8 cellular contexts compared by ENCODE assay signal in the genomic region with DNA sequence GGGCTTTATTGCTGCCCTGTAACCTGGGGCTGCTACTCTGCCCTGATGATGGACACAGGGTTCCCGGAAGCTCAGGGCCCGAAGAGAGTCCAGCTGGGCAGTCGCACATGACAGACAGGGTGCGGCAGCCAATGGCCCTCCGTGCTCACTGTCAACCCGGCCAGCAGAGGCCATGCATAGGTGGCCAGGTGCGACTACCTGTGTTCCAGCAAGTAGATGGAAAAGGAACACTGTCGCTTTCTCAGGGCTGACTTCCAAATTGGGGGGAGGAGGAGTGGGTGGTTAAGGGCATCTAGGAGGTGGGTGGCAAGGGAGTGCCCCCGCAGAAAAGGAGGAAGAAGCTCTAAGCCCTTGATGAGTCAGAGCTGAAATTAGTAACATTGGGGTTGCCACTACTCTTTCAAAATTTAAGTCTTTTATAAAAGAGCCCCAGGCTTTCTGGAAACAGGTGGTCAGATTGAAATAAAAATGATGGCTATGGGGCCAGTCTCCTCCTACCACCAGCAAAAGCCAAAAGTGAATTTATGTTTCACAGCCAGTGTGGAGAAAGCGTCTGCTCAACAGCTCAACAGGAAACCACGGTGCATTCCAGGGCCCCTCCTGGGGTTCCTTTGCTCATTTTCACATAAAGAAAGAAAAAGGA. TPM values are rescaled to one million over a fixed set of nuclear protein-coding genes. Genes with fewer than 3 reads are reported as not detected.
A peak's percentile ranks its signal among the peaks of the same experiment; 100 is the strongest.
DNase-seq lines count a peak whose midpoint lies in the region; ATAC-seq and TF ChIP-seq lines count a peak whose summit lies in the region.

No MANE protein-coding gene starts in this region.

- ATAC-seq in GM19397 (IDR thresholded peaks at IDR 0.05; ENCODE audit: unreplicated experiment) (peak; percentile 32), GM19328 (IDR thresholded peaks at IDR 0.05; ENCODE audit: unreplicated experiment) (no peak)
- ATAC-seq in CD8-positive, alpha-beta T cell: no peak

- H3K4me3 Mint-ChIP-seq in CD8-positive, alpha-beta T cell: no peak overlapping the region

- POLR2A ChIA-PET in CD8-positive, alpha-beta T cell (lab: Charles Lee): no interaction called here

- TF ChIP-seq CTCF in NB4 (IDR thresholded peaks at IDR 0.05; ENCODE audit: low read depth, low read length): no peak
- no peak for TF ChIP-seq CTCF in CD8-positive, alpha-beta T cell (IDR thresholded peaks at IDR 0.05)

- H3K4me3 ChIP-seq in NB4 (ENCODE audit: low read depth, low read length): no peak overlapping the region
- H3K4me3 ChIP-seq in CD8-positive, alpha-beta T cell (ENCODE audit: low read depth, low read length): no peak overlapping the region

- no peaks in the 10 kb centered on the region for H3K9me3 Mint-ChIP-seq in CD8-positive, alpha-beta T cell

- no peaks in the 10 kb centered on the region for H3K36me3 ChIP-seq in CD8-positive, alpha-beta T cell (ENCODE audit: insufficient read depth, low read length)

- H3K4me1 Mint-ChIP-seq in CD8-positive, alpha-beta T cell (ENCODE audit: low read depth): peaks cover 5% of the 10 kb centered on the region

- no peak overlapping the region for H3K27ac ChIP-seq in CD8-positive, alpha-beta T cell (ENCODE audit: low read depth, low read length)

- CTCF ChIA-PET in CD8-positive, alpha-beta T cell (lab: Charles Lee): interaction anchor here (1.2 kb wide), 1 partner anchor 9 kb away, joined by 3 read pairs; no protein-coding TSS in a partner anchor

- no peaks in the 10 kb centered on the region for H3K36me3 Mint-ChIP-seq in CD8-positive, alpha-beta T cell

- peak; percentile 66 for DNase-seq in AG08395 (ENCODE audit: low spot score)
- DNase-seq in NB4 (ENCODE audit: low read depth): peak; percentile 88
- peak; percentile 58 for DNase-seq in glomerular visceral epithelial cell (ENCODE audit: extremely low spot score)
- DNase-seq in CD8-positive, alpha-beta T cell: no peak
- no peak for DNase-seq in NCI-H1930 (lab: John Stamatoyannopoulos, UW)
- DNase-seq in NCI-H1092 (lab: John Stamatoyannopoulos, UW): no peak

- intact Hi-C loops in CD8-positive, alpha-beta T cell (cut with DNase I, micrococcal nuclease): no loop called here

- no peaks in the 10 kb centered on the region for H3K4me1 ChIP-seq in CD8-positive, alpha-beta T cell (ENCODE audit: insufficient read depth, low read length)

- H3K27me3 ChIP-seq in CD8-positive, alpha-beta T cell (ENCODE audit: insufficient read depth, low read length): no peaks in the 10 kb centered on the region

- no peaks in the 10 kb centered on the region for H3K9me3 ChIP-seq in CD8-positive, alpha-beta T cell (ENCODE audit: low read length)

- no peaks in the 10 kb centered on the region for H3K27me3 Mint-ChIP-seq in CD8-positive, alpha-beta T cell (ENCODE audit: low read depth)

- no peak for TF ChIP-seq POLR2A in NB4 (IDR thresholded peaks at IDR 0.05; ENCODE audit: extremely low read depth, insufficient read length)

- no peak overlapping the region for H3K27ac Mint-ChIP-seq in CD8-positive, alpha-beta T cell

RNA-seq across cellular contexts. Expression of gene RAMACL, which starts 2.3 kb away (rescaled TPM):
- under 1 TPM in 1 of 2 experiments, not detected in 1; 0.31 TPM for total RNA-seq in CD8-positive, alpha-beta T cell

RNA-seq across cellular contexts. Expression of gene RPS6KA2, which starts 38.2 kb away (rescaled TPM):
- total RNA-seq in CD8-positive, alpha-beta T cell: 1 to 10 TPM; 2.2 TPM

Comparison
In these comparisons a context has a peak if more than half of its experiments do, and no peak if none do; other contexts are left out.
1. DNase-seq: peak in AG08395 (single experiment), NB4 (single experiment) and glomerular visceral epithelial cell (single experiment); none in CD8-positive, alpha-beta T cell (0 of 7), NCI-H1930 (0 of 2) and NCI-H1092 (single experiment).